ENCODE assay signal across 8 cellular contexts in genomic region chr3:14402304-14402811, GRCh38. TPM values are rescaled to one million over a fixed set of nuclear protein-coding genes. Genes with fewer than 3 reads are reported as not detected.
DNase-seq lines count a peak whose midpoint lies in the region; ATAC-seq, FAIRE-seq and TF ChIP-seq lines count a peak whose summit lies in the region.

TSS of gene SLC6A6 (plus strand) at chr3:14402606. CDS start at chr3:14443635, 41,029 bp downstream.

- no peaks in the 10 kb centered on the region for H3K27me3 ChIP-seq in right atrium auricular region

- H3K36me3 Mint-ChIP-seq in T-helper 17 cell (ENCODE audit: low read depth), result peaks cover 4% of the 10 kb centered on the region

- H3K27me3 Mint-ChIP-seq in T-helper 17 cell, result no peaks in the 10 kb centered on the region

- FAIRE-seq in urothelium cell line (lab: Jason Lieb, UNC), result peak; percentile 27

- H3K4me3 ChIP-seq in right atrium auricular region, result peak within 1 kb of the TSS; percentile 79 to 83

- peak within 1 kb of the TSS; percentile 97 for H3K27ac Mint-ChIP-seq in T-helper 17 cell

- peaks cover 49% of the 10 kb centered on the region for H3K4me1 Mint-ChIP-seq in T-helper 17 cell

- H3K27ac ChIP-seq in angular gyrus (ENCODE audit: low read depth, low read length) (peak within 1 kb of the TSS; percentile 92), right atrium auricular region (peak within 1 kb of the TSS; percentile 92 to 94)

- no peaks in the 10 kb centered on the region for H3K36me3 ChIP-seq in right atrium auricular region

- DNase-seq in NCI-H1694 treated with DMSO at 0.1 percent for 48 hours (lab: John Stamatoyannopoulos, UW), result peak; percentile 45
- DNase-seq in T-helper 17 cell, result peak; percentile 90 to 95 (median 92)
- peak; percentile 98 for DNase-seq in right atrium auricular region (ENCODE audit: low spot score)
- peak; percentile 83 for DNase-seq in pulmonary artery endothelial cell (ENCODE audit: low read depth, low spot score)
- peak; percentile 93 for DNase-seq in urothelium cell line (ENCODE audit: low spot score)

- peaks cover 0 to 39% of the 10 kb centered on the region in 2 donors for H3K4me1 ChIP-seq in right atrium auricular region

- H3K9me3 ChIP-seq in T-helper 17 cell (ENCODE audit: control insufficient read depth, low read length, poor library complexity, severe bottlenecking) (no peaks in the 10 kb centered on the region), right atrium auricular region (no peaks in the 10 kb centered on the region)

- H3K4me3 Mint-ChIP-seq in T-helper 17 cell, result peak within 1 kb of the TSS; percentile 99

- peak in 1 of 2 donors; percentile 64 for TF ChIP-seq CTCF in right atrium auricular region (IDR thresholded peaks at IDR 0.05)

- ATAC-seq in GM18498 (IDR thresholded peaks at IDR 0.05; ENCODE audit: unreplicated experiment) (peak; percentile 79), HG02885 (IDR thresholded peaks at IDR 0.05; ENCODE audit: poor library complexity, unreplicated experiment) (peak; percentile 82), T-helper 17 cell (peak; percentile 83)

RNA-seq across cellular contexts. Expression of gene SLC6A6, which starts in this region (rescaled TPM):
- total RNA-seq in T-helper 17 cell, result 10 to 100 TPM; 51.8 to 68.6 TPM
- 10 to 100 TPM; 81.5 to 85.9 TPM for total RNA-seq in right atrium auricular region
- 22.3 and 28.8 TPM in 2 replicates for total RNA-seq in pulmonary artery endothelial cell

Comparison
In these comparisons a context has a peak if more than half of its experiments do, and no peak if none do; other contexts are left out.
1. Peak in every context shown above with its lines: DNase-seq, ATAC-seq, H3K4me3 ChIP-seq and H3K27ac ChIP-seq.
2. DNase-seq: peak in every context shown above with its lines; median percentile 98 in right atrium auricular region; 93 in urothelium cell line; 92 in T-helper 17 cell; 83 in pulmonary artery endothelial cell; 45 in NCI-H1694 treated with DMSO at 0.1 percent for 48 hours.